8 cellular contexts compared by ENCODE assay signal in genomic region chr5:97534166-97534565, GRCh38.
DNase-seq lines count a peak whose midpoint lies in the region; ATAC-seq and TF ChIP-seq lines count a peak whose summit lies in the region.

No MANE protein-coding gene starts in this region.

- H3K36me3 Mint-ChIP-seq in type B pancreatic cell = no peaks in the 10 kb centered on the region

- no peaks in the 10 kb centered on the region for H3K9me3 Mint-ChIP-seq in type B pancreatic cell

- DNase-seq in BE2C = peak; percentile 49
- DNase-seq in NB4 (ENCODE audit: low read depth) = peak; percentile 71
- peak; percentile 87 for DNase-seq in astrocyte of the spinal cord (ENCODE audit: low read depth, low spot score)
- DNase-seq in islet precursor cell = peak; percentile 61
- DNase-seq in type B pancreatic cell (ENCODE audit: extremely low spot score, unreplicated experiment) = no peak
- DNase-seq in NK-92 (lab: John Stamatoyannopoulos, UW; ENCODE audit: unreplicated experiment) = no peak

- H3K36me3 ChIP-seq in BE2C = no peaks in the 10 kb centered on the region

- no peak for TF ChIP-seq POLR2A in NB4 (IDR thresholded peaks at IDR 0.05; ENCODE audit: extremely low read depth, insufficient read length)

- H3K4me3 ChIP-seq in BE2C (ENCODE audit: low read depth, low read length) (no peak overlapping the region), NB4 (ENCODE audit: low read depth, low read length) (no peak overlapping the region), astrocyte of the spinal cord (ENCODE audit: low read depth, low read length) (no peak overlapping the region)

- H3K27ac Mint-ChIP-seq in type B pancreatic cell = no peak overlapping the region

- H3K9me3 ChIP-seq in BE2C = no peaks in the 10 kb centered on the region

- no peaks in the 10 kb centered on the region for H3K27me3 ChIP-seq in BE2C

- TF ChIP-seq CTCF in BE2C (IDR thresholded peaks at IDR 0.05; ENCODE audit: low read depth, low read length) (peak; percentile 82), NB4 (IDR thresholded peaks at IDR 0.05; ENCODE audit: low read depth, low read length) (peak; percentile 22), astrocyte of the spinal cord (IDR thresholded peaks at IDR 0.05; ENCODE audit: low read depth, low read length) (peak; percentile 71), type B pancreatic cell (conservative IDR thresholded peaks at IDR 0.05) (peak; percentile 77)

- no peak overlapping the region for H3K4me3 Mint-ChIP-seq in type B pancreatic cell

- H3K4me1 Mint-ChIP-seq in type B pancreatic cell (ENCODE audit: unreplicated experiment) = peaks cover 12% of the 10 kb centered on the region

- in situ Hi-C loops in astrocyte of the spinal cord (cut with HindIII; ENCODE audit: low sequenced_read_pairs) = no loop called here

- no peaks in the 10 kb centered on the region for H3K27me3 Mint-ChIP-seq in type B pancreatic cell

- ATAC-seq in GM18508 (IDR thresholded peaks at IDR 0.05; ENCODE audit: insufficient read depth, unreplicated experiment) = peak; percentile 44
- ATAC-seq in HG02852 (IDR thresholded peaks at IDR 0.05; ENCODE audit: unreplicated experiment) = peak; percentile 76

- no peaks in the 10 kb centered on the region for H3K4me1 ChIP-seq in BE2C

Comparison
In these comparisons a context has a peak if more than half of its experiments do, and no peak if none do; other contexts are left out.
1. DNase-seq: peak in BE2C (single experiment), NB4 (single experiment), astrocyte of the spinal cord (single experiment) and islet precursor cell (single experiment); none in type B pancreatic cell (single experiment) and NK-92 (single experiment).
2. CTCF ChIP-seq: peak in every context shown above with its lines; median percentile 82 in BE2C; 77 in type B pancreatic cell; 71 in astrocyte of the spinal cord; 22 in NB4.